Comparison of ENCODE assay signal across 31 cellular contexts in the genomic region with DNA sequence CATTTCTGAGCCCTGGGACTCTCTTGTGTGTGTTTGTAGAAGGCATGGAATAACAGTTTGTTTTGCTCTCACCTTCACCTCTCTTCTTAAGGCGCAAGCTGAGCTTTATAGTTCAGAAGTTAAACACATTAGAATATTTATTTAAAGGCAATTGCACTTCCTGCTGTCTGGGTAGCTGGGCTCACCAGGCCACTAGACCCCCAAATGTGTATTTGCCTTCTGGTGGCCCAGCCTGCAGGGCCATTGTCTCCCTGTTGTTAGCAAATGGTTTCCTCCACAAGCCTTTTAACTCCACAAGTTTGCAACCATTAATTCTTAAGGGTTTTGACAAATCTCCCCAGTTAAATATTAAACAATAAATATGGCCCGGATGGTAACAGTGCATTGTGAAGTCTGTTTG. TPM values are rescaled to one million over a fixed set of nuclear protein-coding genes. Genes with fewer than 3 reads are reported as not detected.
DNase-seq lines count a peak whose midpoint lies in the region; ATAC-seq and TF ChIP-seq lines count a peak whose summit lies in the region.
"Had no signal": no experiment of that assay in that cellular context is flagged by ENCODE, and none has a peak within 500 bp of the region (broad histone marks: within the 10 kb centered on the region; RNA-seq: fewer than 3 reads in every experiment).

No MANE protein-coding gene starts in this region.

- H3K27me3 ChIP-seq in stomach (peaks cover 0 to 9% (median 0%) of the 10 kb centered on the region in 3 donors), H7 (ENCODE audit: control insufficient read depth, insufficient read depth, low read length) (no peaks in the 10 kb centered on the region; the same call in 1 of the 2 replicates)
- H3K27me3 ChIP-seq: BLaER1 had no signal

- H3K9me3 ChIP-seq in stomach = no peaks in the 10 kb centered on the region
- H3K9me3 ChIP-seq: BLaER1, SJSA1 had no signal

- TF ChIP-seq POLR2A in stomach (IDR thresholded peaks at IDR 0.05) = no peak

- H3K4me1 ChIP-seq in stomach = peaks cover 0 to 24% (median 10%) of the 10 kb centered on the region in 4 donors
- H3K4me1 ChIP-seq: SJSA1 had no signal

- TF ChIP-seq EP300 in stomach (IDR thresholded peaks at IDR 0.05) = no peak

- no peak for TF ChIP-seq CTCF in stomach (IDR thresholded peaks at IDR 0.05)

- DNase-seq in NCI-H748 (lab: John Stamatoyannopoulos, UW; ENCODE audit: unreplicated experiment) (peak; percentile 13), NCI-H748 treated with DMSO at 0.1 percent for 48 hours (lab: John Stamatoyannopoulos, UW) (no peak), NCI-H69 (lab: John Stamatoyannopoulos, UW) (peak; percentile 48), iPS DF 4.7 (ENCODE audit: extremely low read depth, low spot score) (peak; percentile 44), stomach (no peak), H7 (no peak), NCI-H2171 treated with DMSO at 0.1 percent for 48 hours (lab: John Stamatoyannopoulos, UW) (no peak), left lobe of liver (ENCODE audit: low spot score) (no peak)
- DNase-seq: CD4-positive, CD25-positive, alpha-beta regulatory T cell; DMS79; EL; GDM1; Kasumi-1; NCI-H1092 treated with DMSO at 0.1 percent for 48 hours; NCI-H146; NCI-H1930; NCI-H2107; NCI-H2227 treated with DMSO at 0.1 percent for 48 hours; NCI-H82; Right ventricle myocardium superior; RPMI8226; T-cell had no signal

- no peak for ATAC-seq in left lobe of liver
- ATAC-seq: GM12878, K562, T-cell had no signal

- WGBS in stomach, 5 donors = 21 to 34% (median 31%) methylated on average over 2 of the region's 2 CpGs

- H3K36me3 ChIP-seq in stomach = no peaks in the 10 kb centered on the region
- H3K36me3 ChIP-seq in H7 (replicated peaks; ENCODE audit: control insufficient read depth, insufficient read depth, low read length) = no peaks in the 10 kb centered on the region
- H3K36me3 ChIP-seq: BLaER1, SJSA1 had no signal

- intact Hi-C loops in stomach (cut with DNase I; ENCODE audit: low total_unique reads) = no loop called here

- H3K27ac ChIP-seq in stomach = peak overlapping the region in 3 of 5 donors; percentile 14 to 62 (median 32)
- H3K27ac ChIP-seq: BLaER1, SJSA1 had no signal

- H3K4me3 ChIP-seq in stomach (no peak overlapping the region), H7 (ENCODE audit: insufficient read depth, low read depth, low read length) (no peak overlapping the region)
- H3K4me3 ChIP-seq: BLaER1, GM12878, K562, SJSA1 had no signal

RNA-seq across cellular contexts. Expression of a gene that starts 31.1 kb away (rescaled TPM):
- total RNA-seq in stomach (not detected), left lobe of liver (not detected)
- not detected for polyA plus RNA-seq in stomach
- total RNA-seq in H7 (2014; rRNA removed; shearing (Covaris generic)) = not detected in 2 replicates
- total RNA-seq: CD4-positive, CD25-positive, alpha-beta regulatory T cell; GM12878; H4; HT1080; K562; M059J; NCI-H460; Right ventricle myocardium superior; SJSA1; T-cell had no signal
- polyA plus RNA-seq: AG04450; CD4-positive, CD25-positive, alpha-beta regulatory T cell; GM12878; K562 had no signal

Comparison
In these comparisons a context has a peak if more than half of its experiments do, and no peak if none do; other contexts are left out.
1. DNase-seq: peak in NCI-H748 (single experiment), NCI-H69 (single experiment) and iPS DF 4.7 (single experiment); none in NCI-H748 treated with DMSO at 0.1 percent for 48 hours (single experiment), stomach (single experiment), H7 (single experiment), NCI-H2171 treated with DMSO at 0.1 percent for 48 hours (single experiment) and left lobe of liver (single experiment).